In the genomic region with DNA sequence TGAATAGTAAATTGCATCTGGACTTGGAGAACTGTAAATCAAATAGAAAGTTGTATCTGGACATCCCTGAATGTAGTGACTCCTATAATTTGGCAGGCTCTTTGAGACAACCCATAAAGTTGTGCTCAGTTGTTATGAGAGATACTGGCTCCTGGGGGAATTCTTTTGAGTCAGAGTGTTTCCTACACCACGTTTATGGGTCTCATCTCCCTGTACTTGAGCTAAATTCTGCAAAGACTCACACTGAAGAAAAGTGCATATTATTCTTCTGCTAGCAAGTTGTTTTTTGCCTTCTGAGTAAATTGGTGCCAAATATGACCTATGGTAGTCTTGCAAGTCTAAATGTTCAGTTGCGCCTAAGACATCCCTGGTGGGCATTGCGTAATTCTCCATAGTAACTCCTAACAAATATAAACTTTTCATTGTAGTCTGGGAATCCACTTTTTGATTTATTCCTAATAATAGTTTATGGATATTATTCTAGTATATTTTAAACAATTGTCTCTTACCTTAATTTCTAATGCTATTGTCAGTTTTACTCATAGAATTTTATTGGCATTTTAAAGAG, we compare ENCODE assay signal across 17 cellular contexts. TPM values are rescaled to one million over a fixed set of nuclear protein-coding genes. Genes with fewer than 3 reads are reported as not detected.
A peak's percentile ranks its signal among the peaks of the same experiment; 100 is the strongest.
DNase-seq lines count a peak whose midpoint lies in the region; ATAC-seq, FAIRE-seq and TF ChIP-seq lines count a peak whose summit lies in the region.
"Had no signal": no experiment of that assay in that cellular context is flagged by ENCODE, and none has a peak within 500 bp of the region (broad histone marks: within the 10 kb centered on the region; RNA-seq: fewer than 3 reads in every experiment).

No MANE protein-coding gene starts in this region.

- H3K4me1 ChIP-seq in DND-41 (ENCODE audit: insufficient read depth, low read length) (peaks cover 62% of the 10 kb centered on the region), Loucy (ENCODE audit: insufficient read depth, low read length, poor library complexity, severe bottlenecking) (peaks cover 30% of the 10 kb centered on the region), transverse colon (peaks cover 4 to 9% (median 7%) of the 10 kb centered on the region in 4 donors), mesendoderm (ENCODE audit: control insufficient read depth, low read depth, low read length) (peaks cover 6% of the 10 kb centered on the region)
- H3K4me1 ChIP-seq: A549, SJSA1 had no signal

- H3K4ac ChIP-seq in mesendoderm (ENCODE audit: low read depth, low read length): no peak overlapping the region

- H2BK15ac ChIP-seq in mesendoderm (replicated peaks; ENCODE audit: low read depth): no peak overlapping the region

- H3K9me3 ChIP-seq in DND-41 (ENCODE audit: insufficient read depth, low read length, severe bottlenecking) (no peaks in the 10 kb centered on the region), Loucy (ENCODE audit: insufficient read depth, low read depth, low read length) (no peaks in the 10 kb centered on the region), transverse colon (no peaks in the 10 kb centered on the region)
- H3K9me3 ChIP-seq: A549, SJSA1 had no signal

- intact Hi-C loops in transverse colon (cut with DNase I; ENCODE audit: low total_unique reads) (no loop called here), posterior cingulate gyrus (cut with DNase I) (no loop called here)

- H2BK5ac ChIP-seq in mesendoderm (ENCODE audit: low read length): no peak overlapping the region

- peaks cover 4% of the 10 kb centered on the region for H3K79me1 ChIP-seq in mesendoderm (ENCODE audit: low read length)

- H4K8ac ChIP-seq in mesendoderm (ENCODE audit: low read depth, low read length): no peak overlapping the region

- H3K4me3 ChIP-seq in DND-41 (ENCODE audit: low read depth in 1 of 2, low read length in 2 of 2) (no peak overlapping the region), Loucy (ENCODE audit: low read length, poor library complexity, severe bottlenecking) (peak overlapping the region; percentile 43), transverse colon (no peak overlapping the region), mesendoderm (ENCODE audit: low read length) (no peak overlapping the region)
- H3K4me3 ChIP-seq: A549, SJSA1 had no signal

- TF ChIP-seq CTCF in DND-41 (IDR thresholded peaks at IDR 0.05; ENCODE audit: borderline replicate concordance, extremely low read depth, low read length, poor library complexity, severe bottlenecking): no peak
- no peak for TF ChIP-seq CTCF in Loucy (conservative IDR thresholded peaks at IDR 0.05; ENCODE audit: low read length)
- TF ChIP-seq CTCF in transverse colon (IDR thresholded peaks at IDR 0.05): no peak

- ATAC-seq in DND-41 (ENCODE audit: insufficient read depth, low read depth): no peak
- ATAC-seq: A549 had no signal

- peak; percentile 21 for FAIRE-seq in colon (lab: Jason Lieb, UNC)
- FAIRE-seq: A549 had no signal

- DNase-seq in DND-41 (no peak), iris pigment epithelial cell (ENCODE audit: low read depth) (peak; percentile 14), transverse colon (no peak), posterior cingulate gyrus (no peak), mesendoderm (no peak)
- DNase-seq: Calu3; CD4-positive, CD25-positive, alpha-beta regulatory T cell; GDM1; H9; Kasumi-1; NCI-H2107; NCI-H226; NCI-H526 had no signal

- no peak overlapping the region for H3K9ac ChIP-seq in DND-41 (ENCODE audit: low read depth, low read length)
- no peak overlapping the region for H3K9ac ChIP-seq in Loucy (ENCODE audit: low read depth, low read length, poor library complexity, severe bottlenecking)
- H3K9ac ChIP-seq in mesendoderm (ENCODE audit: low read length): no peak overlapping the region

- no peaks in the 10 kb centered on the region for H3K9me2 ChIP-seq in Loucy (replicated peaks; ENCODE audit: low read depth, low read length)

- no peaks in the 10 kb centered on the region for H4K20me1 ChIP-seq in DND-41 (ENCODE audit: insufficient read depth, low read length)
- H4K20me1 ChIP-seq in Loucy (ENCODE audit: insufficient read depth, low read length, poor library complexity, severe bottlenecking): no peaks in the 10 kb centered on the region

- H3F3A ChIP-seq in Loucy (ENCODE audit: low read depth): peaks cover 5% of the 10 kb centered on the region; the same call in 1 of the 2 replicates

- no peak overlapping the region for H2AFZ ChIP-seq in DND-41 (ENCODE audit: low read depth, low read length)
- H2AFZ ChIP-seq in Loucy (ENCODE audit: low read length): no peak overlapping the region

- H4K5ac ChIP-seq in mesendoderm (ENCODE audit: low read length): no peak overlapping the region

- no peak for TF ChIP-seq POLR2A in transverse colon (IDR thresholded peaks at IDR 0.05)

- 60 to 84% methylated on average over 3 of the region's 3 CpGs for WGBS in transverse colon (ENCODE audit: low coverage in 1 of 2), 2 donors
- WGBS in mesendoderm (ENCODE audit: extremely low coverage, insufficient coverage, low lambda C conversion rate): no CpG with 5 or more reads among the region's 3 CpGs

- H3K23ac ChIP-seq in mesendoderm (ENCODE audit: low read length): no peak overlapping the region

- in situ Hi-C loops in transverse colon (cut with MboI; ENCODE audit: low pct_ligation_motif_present in 1 of 4, low pct_unique_long_range_greater_than_20kb in 1 of 4, low sequenced_read_pairs in 3 of 4): no loop called here

- no peak for TF ChIP-seq EP300 in transverse colon (IDR thresholded peaks at IDR 0.05; ENCODE audit: low read depth)

- H3K27me3 ChIP-seq in DND-41 (ENCODE audit: insufficient read depth, low read length, poor library complexity): no peaks in the 10 kb centered on the region
- H3K27me3 ChIP-seq in Loucy (ENCODE audit: insufficient read depth, low read length, poor library complexity, severe bottlenecking): no peaks in the 10 kb centered on the region
- no peaks in the 10 kb centered on the region for H3K27me3 ChIP-seq in transverse colon
- H3K27me3 ChIP-seq in mesendoderm (ENCODE audit: insufficient read depth, low read length, poor library complexity): no peaks in the 10 kb centered on the region
- H3K27me3 ChIP-seq: SJSA1 had no signal

- no peak overlapping the region for H3K18ac ChIP-seq in mesendoderm (ENCODE audit: low read length)

- H3K4me2 ChIP-seq in DND-41 (ENCODE audit: insufficient read depth, low read length) (no peak overlapping the region), Loucy (ENCODE audit: low read depth, low read length, poor library complexity, severe bottlenecking) (peak overlapping the region; percentile 68), mesendoderm (ENCODE audit: low read length) (no peak overlapping the region)
- H3K4me2 ChIP-seq: A549 had no signal

- H3K36me3 ChIP-seq in DND-41 (ENCODE audit: insufficient read depth, low read length): peaks cover 10% of the 10 kb centered on the region; the same call in 1 of the 2 replicates
- no peaks in the 10 kb centered on the region for H3K36me3 ChIP-seq in Loucy (ENCODE audit: insufficient read depth, low read length)
- H3K36me3 ChIP-seq in transverse colon: peaks cover 0 to 2% (median 0%) of the 10 kb centered on the region in 4 donors
- no peaks in the 10 kb centered on the region for H3K36me3 ChIP-seq in mesendoderm (ENCODE audit: control insufficient read depth, insufficient read depth, low read length)
- H3K36me3 ChIP-seq: SJSA1 had no signal

- no peak overlapping the region for H2BK120ac ChIP-seq in mesendoderm (ENCODE audit: low read depth, low read length)

- H2AK5ac ChIP-seq in mesendoderm (ENCODE audit: low read length): no peak overlapping the region

- peaks cover 22% of the 10 kb centered on the region for H3K79me2 ChIP-seq in DND-41 (ENCODE audit: insufficient read depth, low read length)
- H3K79me2 ChIP-seq in Loucy (ENCODE audit: insufficient read depth, low read length): peaks cover 37% of the 10 kb centered on the region
- H3K79me2 ChIP-seq in mesendoderm (ENCODE audit: control insufficient read depth, insufficient read depth, low read length): peaks cover 4% of the 10 kb centered on the region

- H3K56ac ChIP-seq in mesendoderm (ENCODE audit: low read length): no peak overlapping the region

- H3K27ac ChIP-seq in DND-41 (ENCODE audit: low read length) (peak overlapping the region; percentile 73; the same call in 1 of the 2 replicates), transverse colon (no peak overlapping the region), mesendoderm (ENCODE audit: low read depth, low read length) (no peak overlapping the region)
- H3K27ac ChIP-seq: A549, SJSA1 had no signal

RNA-seq across cellular contexts. Expression of a gene that starts 5.0 kb away (rescaled TPM):
- 10 to 100 TPM in 1 of 4 donors, 1 to 10 TPM in 3; 1.1 to 10.6 (median 3.1) TPM for total RNA-seq in transverse colon
- polyA plus RNA-seq in mesendoderm (2013, experiment 1 of 2): 10.1 TPM
- polyA plus RNA-seq in mesendoderm (2013, experiment 2 of 2): 9.9 TPM
- total RNA-seq: SJSA1 had no signal

RNA-seq across cellular contexts. Expression of a gene that starts 10.4 kb away (rescaled TPM):
- not detected for total RNA-seq in transverse colon
- not detected for polyA plus RNA-seq in mesendoderm (2013, experiment 1 of 2)
- polyA plus RNA-seq in mesendoderm (2013, experiment 2 of 2): not detected
- total RNA-seq: Calu3; CD4-positive, CD25-positive, alpha-beta regulatory T cell; H9; SJSA1 had no signal
- polyA plus RNA-seq: A549; CD4-positive, CD25-positive, alpha-beta regulatory T cell had no signal

RNA-seq across cellular contexts. Expression of a gene that starts 38.9 kb away (rescaled TPM):
- 1 to 10 TPM in 1 of 4 donors, under 1 TPM in 1, not detected in 2; 0.64 to 1.4 TPM for total RNA-seq in transverse colon
- polyA plus RNA-seq in mesendoderm (2013, experiment 1 of 2): not detected
- not detected for polyA plus RNA-seq in mesendoderm (2013, experiment 2 of 2)
- total RNA-seq: Calu3; CD4-positive, CD25-positive, alpha-beta regulatory T cell; SJSA1 had no signal
- polyA plus RNA-seq: A549; CD4-positive, CD25-positive, alpha-beta regulatory T cell had no signal

RNA-seq across cellular contexts. Expression of a gene that starts 54.8 kb away (rescaled TPM):
- not detected for total RNA-seq in transverse colon
- not detected for polyA plus RNA-seq in mesendoderm (2013, experiment 1 of 2)
- not detected for polyA plus RNA-seq in mesendoderm (2013, experiment 2 of 2)
- total RNA-seq: Calu3; CD4-positive, CD25-positive, alpha-beta regulatory T cell; H9; SJSA1 had no signal
- polyA plus RNA-seq: A549; CD4-positive, CD25-positive, alpha-beta regulatory T cell had no signal
